Comparison of ENCODE assay signal across 10 cellular contexts in genomic region chr20:62624719-62625455, GRCh38. TPM values are rescaled to one million over a fixed set of nuclear protein-coding genes. Genes with fewer than 3 reads are reported as not detected.
DNase-seq lines count a peak whose midpoint lies in the region; ATAC-seq and TF ChIP-seq lines count a peak whose summit lies in the region.
"Had no signal": no experiment of that assay in that cellular context is flagged by ENCODE, and none has a peak within 500 bp of the region (broad histone marks: within the 10 kb centered on the region; RNA-seq: fewer than 3 reads in every experiment).

No MANE protein-coding gene starts in this region.

- TF ChIP-seq POLR2A in body of pancreas (IDR thresholded peaks at IDR 0.05), result no peak
- TF ChIP-seq POLR2A in upper lobe of left lung (IDR thresholded peaks at IDR 0.05), result peak in 1 of 4 donors; percentile 61

- no peaks in the 10 kb centered on the region for H3K27me3 Mint-ChIP-seq in activated naive CD8-positive, alpha-beta T cell treated with anti-CD3 and anti-CD28 coated beads for 36 hours
- no peaks in the 10 kb centered on the region for H3K27me3 Mint-ChIP-seq in activated naive CD8-positive, alpha-beta T cell treated with anti-CD3 and anti-CD28 coated beads, Interleukin-2, amount 50 U/mL, for 24 hours
- no peaks in the 10 kb centered on the region for H3K27me3 Mint-ChIP-seq in mesothelial cell of epicardium (ENCODE audit: low read depth)

- H3K36me3 ChIP-seq in body of pancreas (replicated peaks in 1 of 2; ENCODE audit: insufficient read depth in 1 of 2, low read depth in 2 of 2) (no peaks in the 10 kb centered on the region), upper lobe of left lung (no peaks in the 10 kb centered on the region)

- no peak for ATAC-seq in activated naive CD8-positive, alpha-beta T cell treated with anti-CD3 and anti-CD28 coated beads, Interleukin-2, amount 50 U/mL, for 24 hours
- no peak for ATAC-seq in body of pancreas
- ATAC-seq in upper lobe of left lung (ENCODE audit: low FRiP score in 2 of 2), result peak in 1 of 2 donors; percentile 55
- no peak for ATAC-seq in GM18498 (IDR thresholded peaks at IDR 0.05; ENCODE audit: unreplicated experiment)

- H3K9me3 Mint-ChIP-seq in activated naive CD8-positive, alpha-beta T cell treated with anti-CD3 and anti-CD28 coated beads for 36 hours, result no peaks in the 10 kb centered on the region
- H3K9me3 Mint-ChIP-seq in activated naive CD8-positive, alpha-beta T cell treated with anti-CD3 and anti-CD28 coated beads, Interleukin-2, amount 50 U/mL, for 24 hours, result no peaks in the 10 kb centered on the region
- no peaks in the 10 kb centered on the region for H3K9me3 Mint-ChIP-seq in mesothelial cell of epicardium
- H3K9me3 Mint-ChIP-seq: nephron progenitor cell had no signal

- peak overlapping the region; percentile 49 for H3K27ac Mint-ChIP-seq in activated naive CD8-positive, alpha-beta T cell treated with anti-CD3 and anti-CD28 coated beads for 36 hours
- no peak overlapping the region for H3K27ac Mint-ChIP-seq in activated naive CD8-positive, alpha-beta T cell treated with anti-CD3 and anti-CD28 coated beads, Interleukin-2, amount 50 U/mL, for 24 hours
- H3K27ac Mint-ChIP-seq in mesothelial cell of epicardium, result peak overlapping the region; percentile 87
- H3K27ac Mint-ChIP-seq: nephron progenitor cell had no signal

- no peak overlapping the region for H3K4me3 ChIP-seq in body of pancreas
- no peak overlapping the region for H3K4me3 ChIP-seq in upper lobe of left lung

- H3K4me1 ChIP-seq in body of pancreas, result peaks cover 39% of the 10 kb centered on the region
- peaks cover 53 to 59% (median 55%) of the 10 kb centered on the region in 4 donors for H3K4me1 ChIP-seq in upper lobe of left lung

- H3K36me3 Mint-ChIP-seq in activated naive CD8-positive, alpha-beta T cell treated with anti-CD3 and anti-CD28 coated beads for 36 hours, result no peaks in the 10 kb centered on the region
- H3K36me3 Mint-ChIP-seq in activated naive CD8-positive, alpha-beta T cell treated with anti-CD3 and anti-CD28 coated beads, Interleukin-2, amount 50 U/mL, for 24 hours (ENCODE audit: low read depth), result no peaks in the 10 kb centered on the region
- no peaks in the 10 kb centered on the region for H3K36me3 Mint-ChIP-seq in mesothelial cell of epicardium

- WGBS in body of pancreas, 2 donors, result 69 to 85% methylated on average over 29 to 31 of the region's 32 CpGs
- 84 to 92% methylated on average over 24 to 32 of the region's 32 CpGs for WGBS in upper lobe of left lung, 2 donors

- peaks cover 19% of the 10 kb centered on the region for H3K4me1 Mint-ChIP-seq in activated naive CD8-positive, alpha-beta T cell treated with anti-CD3 and anti-CD28 coated beads for 36 hours
- peaks cover 43% of the 10 kb centered on the region for H3K4me1 Mint-ChIP-seq in activated naive CD8-positive, alpha-beta T cell treated with anti-CD3 and anti-CD28 coated beads, Interleukin-2, amount 50 U/mL, for 24 hours
- H3K4me1 Mint-ChIP-seq in mesothelial cell of epicardium, result peaks cover 37% of the 10 kb centered on the region

- H3K27ac ChIP-seq in body of pancreas (peak overlapping the region; percentile 98 to 99 (median 98)), upper lobe of left lung (peak overlapping the region; percentile 97 to 99 (median 98))

- H3K9me3 ChIP-seq in body of pancreas (no peaks in the 10 kb centered on the region), upper lobe of left lung (no peaks in the 10 kb centered on the region)

- no peak for TF ChIP-seq EP300 in upper lobe of left lung (IDR thresholded peaks at IDR 0.05)

- intact Hi-C loops in body of pancreas (cut with DNase I), result no loop called here

- no peak overlapping the region for H3K4me3 Mint-ChIP-seq in activated naive CD8-positive, alpha-beta T cell treated with anti-CD3 and anti-CD28 coated beads for 36 hours
- H3K4me3 Mint-ChIP-seq in activated naive CD8-positive, alpha-beta T cell treated with anti-CD3 and anti-CD28 coated beads, Interleukin-2, amount 50 U/mL, for 24 hours, result no peak overlapping the region
- H3K4me3 Mint-ChIP-seq in mesothelial cell of epicardium, result no peak overlapping the region
- H3K4me3 Mint-ChIP-seq: nephron progenitor cell had no signal

- TF ChIP-seq CTCF in body of pancreas (IDR thresholded peaks at IDR 0.05), result no peak
- TF ChIP-seq CTCF in mesothelial cell of epicardium (IDR thresholded peaks at IDR 0.05; ENCODE audit: unreplicated experiment), result no peak
- no peak for TF ChIP-seq CTCF in upper lobe of left lung (IDR thresholded peaks at IDR 0.05)
- no peak for TF ChIP-seq CTCF in GM10266 (IDR thresholded peaks at IDR 0.05; ENCODE audit: control insufficient read depth, insufficient read depth, low read depth, missing control alignments)

- H3K27me3 ChIP-seq in body of pancreas, result no peaks in the 10 kb centered on the region
- no peaks in the 10 kb centered on the region for H3K27me3 ChIP-seq in upper lobe of left lung

- DNase-seq in activated naive CD8-positive, alpha-beta T cell treated with anti-CD3 and anti-CD28 coated beads for 36 hours, result no peak
- no peak for DNase-seq in activated naive CD8-positive, alpha-beta T cell treated with anti-CD3 and anti-CD28 coated beads, Interleukin-2, amount 50 U/mL, for 24 hours
- peak in 3 of 4 donors; percentile 56 to 74 (median 61) for DNase-seq in body of pancreas
- DNase-seq in mesothelial cell of epicardium (ENCODE audit: low spot score in 2 of 2, unreplicated experiment in 2 of 2), result no peak
- peak in 1 of 2 donors; percentile 81 for DNase-seq in upper lobe of left lung
- DNase-seq in GM10266 (ENCODE audit: extremely low spot score), result no peak
- no peak for DNase-seq in NCI-H526 (lab: John Stamatoyannopoulos, UW)
- DNase-seq: NCI-H2227 treated with DMSO at 0.1 percent for 48 hours, nephron progenitor cell had no signal

RNA-seq across cellular contexts. Expression of gene SLCO4A1, which starts 17.4 kb away (rescaled TPM):
- 10 to 100 TPM; 55.0 to 56.9 TPM for total RNA-seq in activated naive CD8-positive, alpha-beta T cell treated with anti-CD3 and anti-CD28 coated beads for 36 hours
- total RNA-seq in body of pancreas, result 1 to 10 TPM; 2.6 to 6.2 TPM
- 3.7 to 4.5 TPM (median 4.3 TPM) in 3 replicates for total RNA-seq in mesothelial cell of epicardium
- total RNA-seq in upper lobe of left lung, result 10 to 100 TPM; 39.9 to 86.7 (median 49.1) TPM

Comparison
In these comparisons a context has a peak if more than half of its experiments do, and no peak if none do; other contexts are left out.
1. DNase-seq: peak in body of pancreas (3 of 4); none in activated naive CD8-positive, alpha-beta T cell treated with anti-CD3 and anti-CD28 coated beads for 36 hours (single experiment), activated naive CD8-positive, alpha-beta T cell treated with anti-CD3 and anti-CD28 coated beads, Interleukin-2, amount 50 U/mL, for 24 hours (single experiment), mesothelial cell of epicardium (0 of 2), GM10266 (single experiment) and NCI-H526 (0 of 2).